In genomic region chr2:11465485-11466306, GRCh38 we compare ENCODE assay signal across 8 cellular contexts. TPM values are rescaled to one million over a fixed set of nuclear protein-coding genes. Genes with fewer than 3 reads are reported as not detected.
DNase-seq lines count a peak whose midpoint lies in the region; ATAC-seq, FAIRE-seq and TF ChIP-seq lines count a peak whose summit lies in the region.

TSS of gene E2F6 (minus strand) at chr2:11466161. CDS start at chr2:11465879, 282 bp downstream.

- H3K4me1 ChIP-seq in heart right ventricle (peaks cover 0 to 53% (median 40%) of the 10 kb centered on the region in 9 donors), upper lobe of right lung (peaks cover 22% of the 10 kb centered on the region)

- H3K4me3 Mint-ChIP-seq in T-helper 17 cell (peak within 1 kb of the TSS; percentile 96), progenitor cell of endocrine pancreas (ENCODE audit: low read depth) (peak within 1 kb of the TSS; percentile 77)

- intact Hi-C loops in heart right ventricle (cut with DNase I): no loop called here
- intact Hi-C loops in upper lobe of right lung (cut with DNase I): no loop called here

- H3K9me3 ChIP-seq in T-helper 17 cell (ENCODE audit: control insufficient read depth, low read length, poor library complexity, severe bottlenecking): no peaks in the 10 kb centered on the region
- no peaks in the 10 kb centered on the region for H3K9me3 ChIP-seq in heart right ventricle
- H3K9me3 ChIP-seq in upper lobe of right lung: no peaks in the 10 kb centered on the region

- ATAC-seq in HG02870 (IDR thresholded peaks at IDR 0.05; ENCODE audit: unreplicated experiment) (peak; percentile 66), T-helper 17 cell (peak; percentile 85), heart right ventricle (peak; percentile 91 to 97 (median 95)), upper lobe of right lung (peak; percentile 98)

- TF ChIP-seq CTCF in heart right ventricle (IDR thresholded peaks at IDR 0.05) (peak in 2 of 9 donors; percentile 23), progenitor cell of endocrine pancreas (IDR thresholded peaks at IDR 0.05; ENCODE audit: unreplicated experiment) (no peak), upper lobe of right lung (IDR thresholded peaks at IDR 0.05) (no peak)

- no peaks in the 10 kb centered on the region for H3K27me3 ChIP-seq in heart right ventricle
- no peaks in the 10 kb centered on the region for H3K27me3 ChIP-seq in upper lobe of right lung

- FAIRE-seq in GM12891 (lab: Jason Lieb, UNC): peak; percentile 47

- no peaks in the 10 kb centered on the region for H3K9me3 Mint-ChIP-seq in progenitor cell of endocrine pancreas (ENCODE audit: low read depth)

- H3K27ac ChIP-seq in heart right ventricle (peak within 1 kb of the TSS; percentile 71 to 94 (median 92)), upper lobe of right lung (peak within 1 kb of the TSS; percentile 93)

- no peak; the same call in 1 of the 2 replicates for TF ChIP-seq POLR2A in GM12891 (IDR thresholded peaks at IDR 0.05; ENCODE audit: low read depth, low read length)

- H3K4me3 ChIP-seq in heart right ventricle (peak within 1 kb of the TSS; percentile 50 to 84 (median 74)), upper lobe of right lung (peak within 1 kb of the TSS; percentile 80)

- DNase-seq in GM12891 (ENCODE audit: insufficient read length, low spot score) (peak; percentile 78), NCI-H187 (lab: John Stamatoyannopoulos, UW) (peak; percentile 94 to 95), T-helper 17 cell (peak; percentile 80 to 85 (median 81)), amniotic stem cell (lab: John Stamatoyannopoulos, UW) (peak; percentile 73), heart right ventricle (peak; percentile 94), progenitor cell of endocrine pancreas (ENCODE audit: low spot score, unreplicated experiment) (peak; percentile 95), upper lobe of right lung (peak; percentile 96)

- H3K36me3 ChIP-seq in heart right ventricle (peaks cover 0 to 18% (median 0%) of the 10 kb centered on the region in 9 donors), upper lobe of right lung (no peaks in the 10 kb centered on the region)

- 0 to 1% methylated on average over 75 to 85 of the region's 86 CpGs for WGBS in heart right ventricle, 2 donors

- H3K27me3 Mint-ChIP-seq in T-helper 17 cell (no peaks in the 10 kb centered on the region), progenitor cell of endocrine pancreas (no peaks in the 10 kb centered on the region)

- H3K4me1 Mint-ChIP-seq in T-helper 17 cell: peaks cover 24% of the 10 kb centered on the region
- H3K4me1 Mint-ChIP-seq in progenitor cell of endocrine pancreas (ENCODE audit: low read depth): peaks cover 13% of the 10 kb centered on the region

- H3K36me3 Mint-ChIP-seq in T-helper 17 cell (ENCODE audit: low read depth) (no peaks in the 10 kb centered on the region), progenitor cell of endocrine pancreas (ENCODE audit: insufficient read depth) (peaks cover 12% of the 10 kb centered on the region)

- H3K27ac Mint-ChIP-seq in T-helper 17 cell: peak within 1 kb of the TSS; percentile 79
- H3K27ac Mint-ChIP-seq in progenitor cell of endocrine pancreas: peak within 1 kb of the TSS; percentile 95

TF ChIP-seq in GM12891, 5 proteins besides CTCF, POLR2A, EP300 and RAD21:
- TF ChIP-seq POU2F2 (IDR thresholded peaks at IDR 0.05; ENCODE audit: low read depth, low read length) (no peak), PAX5 (IDR thresholded peaks at IDR 0.05; ENCODE audit: insufficient read depth, low read length, severe bottlenecking) (no peak), SPI1 (IDR thresholded peaks at IDR 0.05; ENCODE audit: low read depth, low read length) (no peak), POLR2AphosphoS5 (IDR thresholded peaks at IDR 0.05; ENCODE audit: low read depth, low read length) (no peak), TAF1 (IDR thresholded peaks at IDR 0.05; ENCODE audit: low read depth, low read length) (peak; percentile 60; the same call in 1 of the 2 replicates)

RNA-seq across cellular contexts. Expression of gene E2F6, which starts in this region (rescaled TPM):
- polyA plus RNA-seq in GM12891 (2012; ENCODE audit: low read depth, missing spikeins): 6.9 TPM
- total RNA-seq in T-helper 17 cell (1 to 10 TPM; 4.4 to 5.1 TPM), heart right ventricle (10 to 100 TPM; 11.3 to 18.6 (median 14.6) TPM), progenitor cell of endocrine pancreas (21.4 and 22.9 TPM in 2 replicates), upper lobe of right lung (14.5 TPM)
- 10 to 100 TPM in 1 of 2 donors, 1 to 10 TPM in 1; 8.1 to 10.1 TPM for polyA plus RNA-seq in heart right ventricle

Comparison
In these comparisons a context has a peak if more than half of its experiments do, and no peak if none do; other contexts are left out.
1. Peak in every context shown above with its lines: DNase-seq, ATAC-seq, H3K4me3 ChIP-seq and H3K27ac ChIP-seq.